Comparison of ENCODE assay signal across 1 cellular context in genomic region chr1:180239145-180240096, GRCh38.
A peak's percentile ranks its signal among the peaks of the same experiment; 100 is the strongest.
TF ChIP-seq lines count a peak whose summit lies in the region.

No MANE protein-coding gene starts in this region.

TF ChIP-seq in H1, 55 proteins besides CTCF, POLR2A, EP300 and RAD21:
- TF ChIP-seq CHD7 (IDR thresholded peaks at IDR 0.05; ENCODE audit: insufficient replicate concordance, low read length) = peak; percentile 81
- TF ChIP-seq JUN (IDR thresholded peaks at IDR 0.05; ENCODE audit: low read depth, low read length) = no peak
- TF ChIP-seq KDM4A (IDR thresholded peaks at IDR 0.05; ENCODE audit: low read depth, low read length, severe bottlenecking) = peak; percentile 40
- TF ChIP-seq BCL11A (IDR thresholded peaks at IDR 0.05; ENCODE audit: low read depth in 2 of 2, low read length in 2 of 2) = no peak
- no peak for TF ChIP-seq EGR1 (IDR thresholded peaks at IDR 0.05; ENCODE audit: borderline replicate concordance, low read depth, low read length)
- no peak for TF ChIP-seq RBBP5 (IDR thresholded peaks at IDR 0.05; ENCODE audit: borderline replicate concordance, low read depth, low read length)
- peak; percentile 48 for TF ChIP-seq ASH2L (IDR thresholded peaks at IDR 0.05; ENCODE audit: low read length)
- 0 out of 2 replicates have a peak, but pooled peaks have one; percentile 35 for TF ChIP-seq TBP (IDR thresholded peaks at IDR 0.05; ENCODE audit: low read depth, low read length)
- peak; percentile 79; the same call in 1 of the 2 replicates for TF ChIP-seq CEBPB (IDR thresholded peaks at IDR 0.05; ENCODE audit: low read depth, low read length)
- TF ChIP-seq YY1 (IDR thresholded peaks at IDR 0.05; ENCODE audit: low read depth, low read length) = no peak
- peak; percentile 33; the same call in 1 of the 2 replicates for TF ChIP-seq KDM1A (IDR thresholded peaks at IDR 0.05; ENCODE audit: borderline replicate concordance, low read length)
- TF ChIP-seq POU5F1 (IDR thresholded peaks at IDR 0.05; ENCODE audit: low read depth, low read length) = no peak
- peak; percentile 69 for TF ChIP-seq NANOG (IDR thresholded peaks at IDR 0.05; ENCODE audit: insufficient read depth, low read depth, low read length, poor library complexity, severe bottlenecking)
- no peak for TF ChIP-seq HDAC6 (IDR thresholded peaks at IDR 0.05; ENCODE audit: low read depth, low read length)
- TF ChIP-seq TCF12 (IDR thresholded peaks at IDR 0.05; ENCODE audit: low read depth, low read length) = peak; percentile 51; the same call in 1 of the 2 replicates
- peak; percentile 36 for TF ChIP-seq TAF7 (optimal IDR thresholded peaks at IDR 0.05; ENCODE audit: borderline replicate concordance, low read depth, low read length)
- no peak for TF ChIP-seq SIRT6 (IDR thresholded peaks at IDR 0.05; ENCODE audit: low read length)
